Comparison of ENCODE assay signal across 1 cellular context in genomic region chr16:87825842-87826120, GRCh38.
A peak's percentile ranks its signal among the peaks of the same experiment; 100 is the strongest.
TF ChIP-seq lines count a peak whose summit lies in the region.

No MANE protein-coding gene starts in this region.

TF ChIP-seq in A549, 52 proteins besides CTCF, POLR2A, EP300 and RAD21:
- TF ChIP-seq JUN (IDR thresholded peaks at IDR 0.05) (0 out of 5 replicates have a peak, but pooled peaks of 1 of the 2 experiments have one; percentile 4), HOXB13 (CRISPR knock-in tag; IDR thresholded peaks at IDR 0.05; ENCODE audit: low read depth) (0 out of 2 replicates have a peak, but pooled peaks have one; percentile 22)
